Comparison of ENCODE assay signal across 11 cellular contexts in the genomic region with DNA sequence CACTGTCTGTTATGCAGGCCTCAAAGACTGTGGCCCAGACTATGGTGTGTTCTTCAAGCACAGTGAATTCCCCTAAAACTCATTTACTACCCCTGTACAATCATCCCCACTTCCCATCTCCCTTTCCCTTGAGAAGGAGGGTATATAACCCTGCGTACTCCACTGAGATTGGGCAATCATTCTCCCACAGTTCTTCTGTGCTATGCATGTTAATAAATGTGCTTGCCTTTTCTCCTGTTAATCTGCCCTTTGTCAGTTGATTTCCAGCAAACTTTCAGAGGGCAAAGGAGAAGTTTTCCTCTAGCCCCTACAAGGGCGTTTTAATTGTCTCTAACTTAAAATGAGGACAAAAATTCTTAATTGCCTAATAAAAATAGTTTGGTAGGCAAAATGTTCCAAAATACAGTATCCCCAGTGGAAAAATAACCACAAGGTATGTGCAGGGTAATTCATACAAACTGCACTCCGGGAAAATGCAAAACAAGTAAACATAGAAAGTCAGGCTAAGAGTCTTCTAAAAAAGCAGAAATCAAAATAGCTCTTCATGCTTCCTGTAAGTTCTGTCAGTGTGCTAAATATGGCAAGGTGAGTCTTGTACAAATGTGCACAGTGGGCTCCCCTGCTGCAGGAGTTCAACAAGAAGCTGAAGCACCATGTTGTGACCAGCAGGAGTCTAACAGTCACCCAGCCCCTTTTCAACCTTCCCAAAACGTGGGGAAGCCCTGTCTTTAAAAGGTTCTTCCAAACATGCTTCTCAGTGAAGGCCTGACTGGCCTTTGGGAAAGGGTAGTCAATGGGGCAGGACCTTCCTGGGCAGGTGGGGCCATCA. TPM values are rescaled to one million over a fixed set of nuclear protein-coding genes. Genes with fewer than 3 reads are reported as not detected.
DNase-seq lines count a peak whose midpoint lies in the region; ATAC-seq lines count a peak whose summit lies in the region.
"Had no signal": no experiment of that assay in that cellular context is flagged by ENCODE, and none has a peak within 500 bp of the region (broad histone marks: within the 10 kb centered on the region; RNA-seq: fewer than 3 reads in every experiment).

No MANE protein-coding gene starts in this region.

- no peaks in the 10 kb centered on the region for H3K27me3 Mint-ChIP-seq in stimulated activated naive CD8-positive, alpha-beta T cell treated with anti-CD3 and anti-CD28 coated beads, Interleukin-15, Interleukin-2, amounts not matched to agents 100 ng/mL and 50 ng/mL, for 24 hours
- H3K27me3 Mint-ChIP-seq in activated T-helper 17 cell treated with anti-CD3 and anti-CD28 coated beads, Interleukin-2, amount 50 U/mL, for 72 hours = no peaks in the 10 kb centered on the region
- H3K27me3 Mint-ChIP-seq in immature natural killer cell (ENCODE audit: low read depth in 3 of 3) = peaks cover 2 to 6% (median 2%) of the 10 kb centered on the region in 3 donors

- ATAC-seq in stimulated activated naive CD8-positive, alpha-beta T cell treated with anti-CD3 and anti-CD28 coated beads, Interleukin-15, Interleukin-2, amounts not matched to agents 100 U/mL and 50 U/mL, for 24 hours = no peak
- no peak for ATAC-seq in activated T-helper 17 cell treated with anti-CD3 and anti-CD28 coated beads, Interleukin-2, amount 50 U/mL, for 72 hours (replicated peaks)
- ATAC-seq in GM21529 (IDR thresholded peaks at IDR 0.05; ENCODE audit: unreplicated experiment) (no peak), GM21423 (IDR thresholded peaks at IDR 0.05; ENCODE audit: unreplicated experiment) (no peak), HG03097 (IDR thresholded peaks at IDR 0.05; ENCODE audit: low FRiP score, unreplicated experiment) (no peak), sciatic nerve (no peak)

- no peaks in the 10 kb centered on the region for H3K9me3 Mint-ChIP-seq in stimulated activated naive CD8-positive, alpha-beta T cell treated with anti-CD3 and anti-CD28 coated beads, Interleukin-15, Interleukin-2, amounts not matched to agents 100 ng/mL and 50 ng/mL, for 24 hours
- H3K9me3 Mint-ChIP-seq in activated T-helper 17 cell treated with anti-CD3 and anti-CD28 coated beads, Interleukin-2, amount 50 U/mL, for 72 hours = no peaks in the 10 kb centered on the region
- no peaks in the 10 kb centered on the region for H3K9me3 Mint-ChIP-seq in immature natural killer cell

- peak overlapping the region; percentile 66 for H3K4me3 Mint-ChIP-seq in stimulated activated naive CD8-positive, alpha-beta T cell treated with anti-CD3 and anti-CD28 coated beads, Interleukin-15, Interleukin-2, amounts not matched to agents 100 ng/mL and 50 ng/mL, for 24 hours
- peak overlapping the region; percentile 90 for H3K4me3 Mint-ChIP-seq in activated T-helper 17 cell treated with anti-CD3 and anti-CD28 coated beads, Interleukin-2, amount 50 U/mL, for 72 hours
- H3K4me3 Mint-ChIP-seq in immature natural killer cell = peak overlapping the region; percentile 27 to 97 (median 42)

- peaks cover 47% of the 10 kb centered on the region for H3K36me3 Mint-ChIP-seq in stimulated activated naive CD8-positive, alpha-beta T cell treated with anti-CD3 and anti-CD28 coated beads, Interleukin-15, Interleukin-2, amounts not matched to agents 100 ng/mL and 50 ng/mL, for 24 hours (ENCODE audit: low read depth)
- H3K36me3 Mint-ChIP-seq in activated T-helper 17 cell treated with anti-CD3 and anti-CD28 coated beads, Interleukin-2, amount 50 U/mL, for 72 hours (ENCODE audit: low read depth) = peaks cover 54% of the 10 kb centered on the region
- peaks cover 10 to 21% (median 21%) of the 10 kb centered on the region in 3 donors for H3K36me3 Mint-ChIP-seq in immature natural killer cell

- intact Hi-C loops in sciatic nerve (cut with DNase I) = loop anchor here (1.0 kb wide), 1 partner anchor 88 kb away; no protein-coding TSS in a partner anchor

- peak overlapping the region; percentile 99 for H3K27ac Mint-ChIP-seq in stimulated activated naive CD8-positive, alpha-beta T cell treated with anti-CD3 and anti-CD28 coated beads, Interleukin-15, Interleukin-2, amounts not matched to agents 100 ng/mL and 50 ng/mL, for 24 hours
- peak overlapping the region; percentile 81 for H3K27ac Mint-ChIP-seq in activated T-helper 17 cell treated with anti-CD3 and anti-CD28 coated beads, Interleukin-2, amount 50 U/mL, for 72 hours
- peak overlapping the region; percentile 67 to 90 (median 78) for H3K27ac Mint-ChIP-seq in immature natural killer cell

- no peak for DNase-seq in stimulated activated naive CD8-positive, alpha-beta T cell treated with anti-CD3 and anti-CD28 coated beads, Interleukin-15, Interleukin-2, amounts not matched to agents 100 U/mL and 50 U/mL, for 24 hours
- DNase-seq in immature natural killer cell = no peak
- DNase-seq in sciatic nerve (ENCODE audit: low spot score) = no peak
- DNase-seq: NCI-H524, SHP77 treated with DMSO at 0.1 percent for 48 hours had no signal

- H3K4me1 Mint-ChIP-seq in stimulated activated naive CD8-positive, alpha-beta T cell treated with anti-CD3 and anti-CD28 coated beads, Interleukin-15, Interleukin-2, amounts not matched to agents 100 ng/mL and 50 ng/mL, for 24 hours (ENCODE audit: low read depth) = peaks cover 98% of the 10 kb centered on the region
- peaks cover 68% of the 10 kb centered on the region for H3K4me1 Mint-ChIP-seq in activated T-helper 17 cell treated with anti-CD3 and anti-CD28 coated beads, Interleukin-2, amount 50 U/mL, for 72 hours
- H3K4me1 Mint-ChIP-seq in immature natural killer cell = peaks cover 89 to 97% of the 10 kb centered on the region in 2 donors

RNA-seq across cellular contexts. Expression of a gene that starts 10.2 kb away (rescaled TPM):
- total RNA-seq in activated T-helper 17 cell treated with anti-CD3 and anti-CD28 coated beads, Interleukin-2, amount 50 U/mL, for 72 hours = 10 to 100 TPM; 15.5 to 15.8 TPM
- polyA plus RNA-seq in immature natural killer cell = 10 to 100 TPM in 1 of 3 donors, 1 to 10 TPM in 2; 2.4 to 17.4 (median 7.3) TPM
- 5.7 TPM for total RNA-seq in sciatic nerve
- total RNA-seq: MCF 10A had no signal
